Comparison of ENCODE assay signal across 13 cellular contexts in genomic region chr5:76831108-76831447, GRCh38. TPM values are rescaled to one million over a fixed set of nuclear protein-coding genes. Genes with fewer than 3 reads are reported as not detected.
DNase-seq lines count a peak whose midpoint lies in the region; ATAC-seq, FAIRE-seq and TF ChIP-seq lines count a peak whose summit lies in the region.
"Had no signal": no experiment of that assay in that cellular context is flagged by ENCODE, and none has a peak within 500 bp of the region (broad histone marks: within the 10 kb centered on the region; RNA-seq: fewer than 3 reads in every experiment).

No MANE protein-coding gene starts in this region.

- no peak for FAIRE-seq in bronchial epithelial cell (lab: Jason Lieb, UNC)

- no peaks in the 10 kb centered on the region for H3K27me3 ChIP-seq in bronchial epithelial cell (ENCODE audit: control insufficient read depth, insufficient read depth, low read length)
- H3K27me3 ChIP-seq: neutrophil had no signal

- H3K36me3 ChIP-seq in bronchial epithelial cell (ENCODE audit: control insufficient read depth, insufficient read depth, low read length) = peaks cover 8% of the 10 kb centered on the region
- peaks cover 82% of the 10 kb centered on the region for H3K36me3 ChIP-seq in mesodermal cell (ENCODE audit: control insufficient read depth, insufficient read depth, low read length)

- WGBS in mesodermal cell (ENCODE audit: insufficient coverage in 2 of 2), 2 experiments = 35 to 75% methylated on average over 1 of the region's 2 CpGs

- no peak for TF ChIP-seq CTCF in bronchial epithelial cell (IDR thresholded peaks at IDR 0.05; ENCODE audit: insufficient read depth, low read length, severe bottlenecking)

- DNase-seq in Daoy (ENCODE audit: low read depth) (peak; percentile 97), HT1080 (ENCODE audit: low read depth) (peak; percentile 69), bronchial epithelial cell (ENCODE audit: low read depth) (peak; percentile 45), NCI-H2107 (lab: John Stamatoyannopoulos, UW) (no peak), nucleus accumbens (lab: John Stamatoyannopoulos, UW) (no peak)
- DNase-seq: activated effector memory CD4-positive, alpha-beta T cell treated with Interleukin-2 at 50 U/mL for 16 hours; NCI-H1417; stimulated activated CD4-positive, alpha-beta T cell treated with anti-CD3 and anti-CD28 coated beads, Interleukin-4, amount 100 ng/mL, for 1 hour had no signal

- ATAC-seq in GM21515 (IDR thresholded peaks at IDR 0.05; ENCODE audit: unreplicated experiment) (no peak), HG03439 (IDR thresholded peaks at IDR 0.05; ENCODE audit: unreplicated experiment) (no peak)

- no peaks in the 10 kb centered on the region for H3K9me3 ChIP-seq in mesodermal cell (ENCODE audit: control insufficient read depth, low read length)
- H3K9me3 ChIP-seq: neutrophil had no signal

- no peak overlapping the region for H3K4me3 ChIP-seq in bronchial epithelial cell (ENCODE audit: low read depth, low read length)
- H3K4me3 ChIP-seq in mesodermal cell (ENCODE audit: extremely low read depth, insufficient read depth, low read length, poor library complexity, severe bottlenecking) = no peak overlapping the region

- peak overlapping the region; percentile 59 for H3K27ac ChIP-seq in mesodermal cell (ENCODE audit: low read depth, low read length, severe bottlenecking)
- H3K27ac ChIP-seq: neutrophil had no signal

- peaks cover 11% of the 10 kb centered on the region for H3K4me1 ChIP-seq in mesodermal cell (ENCODE audit: control insufficient read depth, insufficient read depth, low read length, poor library complexity, severe bottlenecking)

RNA-seq across cellular contexts. Expression of gene F2RL1, which starts 12.2 kb away (rescaled TPM):
- 154 and 185 TPM in 2 replicates for total RNA-seq in Daoy (2014; rRNA removed; shearing (Covaris generic))
- total RNA-seq in HT1080 (2014; rRNA removed; shearing (Covaris generic)) = 20.1 and 25.9 TPM in 2 replicates
- 44.9 and 50.7 TPM in 2 replicates for polyA plus RNA-seq in HT1080 (2015; cell fraction: cytosol; rRNA removed)
- polyA plus RNA-seq in HT1080 (2015; cell fraction: nucleus; rRNA removed) = 39.9 and 43.3 TPM in 2 replicates
- 24.1 and 25.5 TPM in 2 replicates for total RNA-seq in bronchial epithelial cell
- polyA plus RNA-seq in mesodermal cell (2013, experiment 1 of 2) = 193 TPM
- polyA plus RNA-seq in mesodermal cell (2013, experiment 2 of 2) = 155 TPM

RNA-seq across cellular contexts. Expression of gene S100Z, which starts 18.7 kb away (rescaled TPM):
- total RNA-seq in Daoy (2014; rRNA removed; shearing (Covaris generic)) = 0.46 TPM in 1 of 2 replicates, not detected in the other
- total RNA-seq in HT1080 (2014; rRNA removed; shearing (Covaris generic)) = not detected in 2 replicates
- not detected in 2 replicates for polyA plus RNA-seq in HT1080 (2015; cell fraction: cytosol; rRNA removed)
- not detected in 2 replicates for polyA plus RNA-seq in HT1080 (2015; cell fraction: nucleus; rRNA removed)
- total RNA-seq in bronchial epithelial cell = not detected in 2 replicates
- 0.48 TPM for polyA plus RNA-seq in mesodermal cell (2013, experiment 1 of 2)
- polyA plus RNA-seq in mesodermal cell (2013, experiment 2 of 2) = not detected
- total RNA-seq: temporal lobe had no signal

Comparison
In these comparisons a context has a peak if more than half of its experiments do, and no peak if none do; other contexts are left out.
1. DNase-seq: peak in Daoy (single experiment), HT1080 (single experiment) and bronchial epithelial cell (single experiment); none in NCI-H2107 (single experiment) and nucleus accumbens (0 of 56).